Comparison of ENCODE assay signal across 8 cellular contexts in the genomic region with DNA sequence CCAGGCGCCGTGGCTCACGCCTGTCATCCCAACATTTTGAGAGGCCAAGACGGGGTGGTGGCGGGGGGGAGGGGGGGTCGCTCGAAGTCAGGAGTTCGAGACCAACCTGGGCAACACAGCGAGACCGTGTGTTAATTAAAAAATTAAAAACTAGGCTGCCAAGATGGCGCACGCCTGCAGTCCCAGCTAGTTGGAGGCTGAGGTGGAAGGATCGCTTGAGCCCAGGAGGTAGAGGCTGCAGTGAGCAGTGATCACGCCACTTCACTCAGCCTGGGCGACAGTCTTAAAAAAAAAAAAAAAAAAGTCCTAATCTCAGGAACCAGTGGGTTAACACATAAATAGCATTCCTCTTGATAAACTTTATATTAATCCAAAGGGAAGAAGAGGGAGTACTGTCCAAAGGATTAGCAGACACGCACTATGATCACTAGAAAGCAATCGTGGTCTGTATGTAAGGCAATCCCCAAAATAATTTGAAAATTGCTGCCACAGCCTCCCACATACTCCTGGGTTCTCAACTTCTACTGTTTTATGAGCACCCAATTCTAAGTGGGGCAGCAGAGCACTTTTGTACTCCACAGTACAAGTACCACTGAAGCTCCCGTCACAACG. TPM values are rescaled to one million over a fixed set of nuclear protein-coding genes. Genes with fewer than 3 reads are reported as not detected.
A peak's percentile ranks its signal among the peaks of the same experiment; 100 is the strongest.
DNase-seq lines count a peak whose midpoint lies in the region; ATAC-seq and TF ChIP-seq lines count a peak whose summit lies in the region.

No MANE protein-coding gene starts in this region.

- no peak overlapping the region for H3K14ac ChIP-seq in trophoblast cell (ENCODE audit: low read length)

- peaks cover 3 to 7% of the 10 kb centered on the region in 2 experiments for H3K36me3 ChIP-seq in trophoblast cell (ENCODE audit: control insufficient read depth in 1 of 2, insufficient read depth in 2 of 2, low read length in 2 of 2)

- H3K27me3 ChIP-seq in trophoblast cell (ENCODE audit: insufficient read depth, low read length) = peaks cover 13% of the 10 kb centered on the region

- no peaks in the 10 kb centered on the region for H3K79me2 ChIP-seq in trophoblast cell (ENCODE audit: control insufficient read depth, insufficient read depth, low read length, poor library complexity)

- DNase-seq in RWPE1 (ENCODE audit: low spot score) (peak; percentile 4), trophoblast cell (peak in 1 of 2 donors; percentile 21), SHP77 (lab: John Stamatoyannopoulos, UW) (no peak)
- DNase-seq in NK-92 treated with Interleukin-12 subunit alpha and Interleukin-12 subunit beta, amount 100 ng/mL, for 24 hours (lab: John Stamatoyannopoulos, UW) = no peak

- no CpG with 5 or more reads among the region's 19 CpGs for WGBS in trophoblast cell (ENCODE audit: extremely low coverage, insufficient coverage, insufficient read length)

- CTCF ChIA-PET in RWPE1 (lab: Yijun Ruan, JAX) = interaction anchor here (0.8 kb wide), 1 partner anchor 21 kb away, joined by 4 read pairs; no protein-coding TSS in a partner anchor

- H3K79me1 ChIP-seq in trophoblast cell (ENCODE audit: low read length) = no peaks in the 10 kb centered on the region

- H2AK5ac ChIP-seq in trophoblast cell (ENCODE audit: low read length) = no peak overlapping the region

- POLR2A ChIA-PET in RWPE1 (lab: Yijun Ruan, JAX; ENCODE audit: low non-redundant PET) = interaction anchor here (0.9 to 1.3 kb wide), 2 partner anchors 15 to 310 kb away, joined by 4 read pairs; partner anchors contain the start of genes FAM118B and HYLS1

- peak overlapping the region; percentile 84 for H3K9ac ChIP-seq in trophoblast cell (ENCODE audit: low read length)

- peak overlapping the region; percentile 59 for H4K8ac ChIP-seq in trophoblast cell (ENCODE audit: low read depth, low read length)

- no peak overlapping the region for H2BK120ac ChIP-seq in trophoblast cell (ENCODE audit: insufficient read depth, low read length, poor library complexity)

- no peak overlapping the region for H3K18ac ChIP-seq in trophoblast cell (ENCODE audit: low read length)

- no peak overlapping the region for H3K4ac ChIP-seq in trophoblast cell (ENCODE audit: low read depth, low read length)

- H3K4me2 ChIP-seq in trophoblast cell (ENCODE audit: low read length) = peak overlapping the region; percentile 84

- ATAC-seq in GM18907 (IDR thresholded peaks at IDR 0.05; ENCODE audit: unreplicated experiment) (peak; percentile 17), esophagus mucosa (peak; percentile 16), HG02571 (IDR thresholded peaks at IDR 0.05; ENCODE audit: unreplicated experiment) (no peak), HG03469 (IDR thresholded peaks at IDR 0.05; ENCODE audit: unreplicated experiment) (no peak)

- H3K4me1 ChIP-seq in trophoblast cell (ENCODE audit: control insufficient read depth in 1 of 2, insufficient read depth in 2 of 2, low read length in 2 of 2) = peaks cover 8% of the 10 kb centered on the region in 2 experiments

- H2BK5ac ChIP-seq in trophoblast cell (ENCODE audit: low read depth, low read length, poor library complexity) = no peak overlapping the region

- no peak overlapping the region for H4K12ac ChIP-seq in trophoblast cell (ENCODE audit: low read depth, low read length)

- peak overlapping the region; percentile 50; the same call in 1 of the 2 replicates for H3K27ac ChIP-seq in RWPE1
- no peak overlapping the region for H3K27ac ChIP-seq in trophoblast cell (ENCODE audit: low read depth, low read length)

- peak overlapping the region; percentile 67 for H3K4me3 ChIP-seq in trophoblast cell (ENCODE audit: low read depth, low read length)

- no peak overlapping the region for H3K23ac ChIP-seq in trophoblast cell (ENCODE audit: low read length)

- no peak overlapping the region for H4K91ac ChIP-seq in trophoblast cell (ENCODE audit: low read depth, low read length)

- no peak for TF ChIP-seq CTCF in RWPE1 (conservative IDR thresholded peaks at IDR 0.05; ENCODE audit: low read depth)

- H3K9me3 ChIP-seq in trophoblast cell (ENCODE audit: insufficient read depth, low read depth, low read length) = peaks cover 6% of the 10 kb centered on the region

- H2BK12ac ChIP-seq in trophoblast cell (ENCODE audit: low read length) = no peak overlapping the region

- H2AFZ ChIP-seq in trophoblast cell (ENCODE audit: insufficient read depth, low read length, poor library complexity) = peak overlapping the region; percentile 66

RNA-seq across cellular contexts. Expression of gene PUS3, which starts 0.6 kb away (rescaled TPM):
- total RNA-seq in esophagus mucosa = 5.3 TPM
- 22.2 and 24.9 TPM in 2 replicates for polyA plus RNA-seq in trophoblast cell (2013)

RNA-seq across cellular contexts. Expression of gene DDX25, which starts 1.9 kb away (rescaled TPM):
- total RNA-seq in esophagus mucosa = not detected
- 0.47 and 0.89 TPM in 2 replicates for polyA plus RNA-seq in trophoblast cell (2013)

RNA-seq across cellular contexts. Expression of gene HYLS1, which starts 15.0 kb away (rescaled TPM):
- total RNA-seq in esophagus mucosa = 4.6 TPM
- polyA plus RNA-seq in trophoblast cell (2013) = 3.7 TPM in 2 replicates

RNA-seq across cellular contexts. Expression of gene VSIG10L2, which starts 43.4 kb away (rescaled TPM):
- not detected for total RNA-seq in esophagus mucosa
- polyA plus RNA-seq in trophoblast cell (2013) = not detected in 2 replicates

Comparison
In these comparisons a context has a peak if more than half of its experiments do, and no peak if none do; other contexts are left out.
1. ATAC-seq: peak in GM18907 (single experiment) and esophagus mucosa (single experiment); none in HG02571 (single experiment) and HG03469 (single experiment).